11 cellular contexts compared by ENCODE assay signal in genomic region chr5:39648539-39649200, GRCh38.
DNase-seq lines count a peak whose midpoint lies in the region; ATAC-seq, FAIRE-seq and TF ChIP-seq lines count a peak whose summit lies in the region.
"Had no signal": no experiment of that assay in that cellular context is flagged by ENCODE, and none has a peak within 500 bp of the region (broad histone marks: within the 10 kb centered on the region; RNA-seq: fewer than 3 reads in every experiment).

No MANE protein-coding gene starts in this region.

- peak overlapping the region; percentile 32 for H3K27ac ChIP-seq in HL-60 (replicated peaks)
- no peak overlapping the region for H3K27ac ChIP-seq in uterus
- H3K27ac ChIP-seq: SK-N-MC had no signal

- H3K27me3 Mint-ChIP-seq in mesothelial cell of epicardium (ENCODE audit: low read depth) = no peaks in the 10 kb centered on the region

- peaks cover 24% of the 10 kb centered on the region for H3K4me1 Mint-ChIP-seq in mesothelial cell of epicardium

- TF ChIP-seq POLR2A in uterus (IDR thresholded peaks at IDR 0.05) = no peak

- peak; percentile 18 to 39 for DNase-seq in HL-60 (ENCODE audit: low read depth in 1 of 2, low spot score in 1 of 2)
- DNase-seq in astrocyte of the spinal cord (ENCODE audit: low read depth, low spot score) = peak; percentile 32
- no peak for DNase-seq in mesothelial cell of epicardium (ENCODE audit: low spot score in 2 of 2, unreplicated experiment in 2 of 2)
- no peak for DNase-seq in GM19239 (ENCODE audit: insufficient read length, low spot score)
- DNase-seq in uterus = no peak
- DNase-seq in NCI-H69 (lab: John Stamatoyannopoulos, UW) = no peak
- DNase-seq: Kasumi-1, left cardiac atrium had no signal

- no peak overlapping the region for H3K4me3 ChIP-seq in HL-60 (replicated peaks; ENCODE audit: insufficient read depth, low read length)
- H3K4me3 ChIP-seq in astrocyte of the spinal cord (ENCODE audit: low read depth, low read length) = no peak overlapping the region
- H3K4me3 ChIP-seq in uterus = no peak overlapping the region
- H3K4me3 ChIP-seq: SK-N-MC had no signal

- H3K27me3 ChIP-seq in HL-60 (ENCODE audit: insufficient read depth, poor library complexity, severe bottlenecking) = no peaks in the 10 kb centered on the region
- H3K27me3 ChIP-seq in uterus = no peaks in the 10 kb centered on the region

- in situ Hi-C loops in astrocyte of the spinal cord (cut with HindIII; ENCODE audit: low sequenced_read_pairs) = no loop called here

- no peaks in the 10 kb centered on the region for H3K9me3 ChIP-seq in uterus

- no peaks in the 10 kb centered on the region for H3K36me3 ChIP-seq in uterus

- intact Hi-C loops in uterus (cut with DNase I; ENCODE audit: low total_unique reads) = no loop called here

- no peak overlapping the region for H3K4me3 Mint-ChIP-seq in mesothelial cell of epicardium

- no peaks in the 10 kb centered on the region for H3K4me1 ChIP-seq in uterus

- no peak for FAIRE-seq in GM19239 (lab: Jason Lieb, UNC)

- peak; percentile 67 for ATAC-seq in GM19324 (IDR thresholded peaks at IDR 0.05; ENCODE audit: low FRiP score, unreplicated experiment)
- ATAC-seq in activated CD4-positive, CD25-positive, alpha-beta regulatory T cell treated with anti-CD3 and anti-CD28 coated beads, Interleukin-2, amount 50 U/mL, for 24 hours = no peak
- ATAC-seq: left cardiac atrium had no signal

- H3K36me3 Mint-ChIP-seq in mesothelial cell of epicardium = peaks cover 5% of the 10 kb centered on the region

- peaks cover 20% of the 10 kb centered on the region for H3K9me3 Mint-ChIP-seq in mesothelial cell of epicardium

- H3K27ac Mint-ChIP-seq in mesothelial cell of epicardium = peak overlapping the region; percentile 50

- TF ChIP-seq CTCF in HL-60 (IDR thresholded peaks at IDR 0.05; ENCODE audit: insufficient read depth, low read length) (no peak), astrocyte of the spinal cord (IDR thresholded peaks at IDR 0.05; ENCODE audit: low read depth, low read length) (no peak), mesothelial cell of epicardium (IDR thresholded peaks at IDR 0.05; ENCODE audit: unreplicated experiment) (no peak), uterus (IDR thresholded peaks at IDR 0.05) (no peak)

Comparison
In these comparisons a context has a peak if more than half of its experiments do, and no peak if none do; other contexts are left out.
1. DNase-seq: peak in HL-60 (2 of 2) and astrocyte of the spinal cord (single experiment); none in mesothelial cell of epicardium (0 of 2), GM19239 (single experiment), uterus (0 of 2) and NCI-H69 (single experiment).